11 cellular contexts compared by ENCODE assay signal in genomic region chr12:124321556-124322270, GRCh38. TPM values are rescaled to one million over a fixed set of nuclear protein-coding genes. Genes with fewer than 3 reads are reported as not detected.
DNase-seq lines count a peak whose midpoint lies in the region; ATAC-seq and TF ChIP-seq lines count a peak whose summit lies in the region.
"Had no signal": no experiment of that assay in that cellular context is flagged by ENCODE, and none has a peak within 500 bp of the region (broad histone marks: within the 10 kb centered on the region; RNA-seq: fewer than 3 reads in every experiment).

No MANE protein-coding gene starts in this region.

- no peak overlapping the region for H3K9ac ChIP-seq in PC-3 (ENCODE audit: low read length)

- peak; percentile 14 for ATAC-seq in GM21360 (IDR thresholded peaks at IDR 0.05; ENCODE audit: unreplicated experiment)
- ATAC-seq in PC-3, result peak; percentile 23
- peak; percentile 28 to 38 for ATAC-seq in right cardiac atrium
- no peak for ATAC-seq in HG03196 (IDR thresholded peaks at IDR 0.05; ENCODE audit: unreplicated experiment)
- ATAC-seq in HG03039 (IDR thresholded peaks at IDR 0.05; ENCODE audit: unreplicated experiment), result no peak

- H3K36me3 ChIP-seq in PC-3 (ENCODE audit: low read depth, low read length) (peaks cover 34% of the 10 kb centered on the region), tibial artery (peaks cover 29 to 39% (median 34%) of the 10 kb centered on the region in 3 donors)

- H3K27me3 ChIP-seq in PC-3 (ENCODE audit: low read length) (no peaks in the 10 kb centered on the region), right cardiac atrium (ENCODE audit: control insufficient read depth, insufficient read depth) (no peaks in the 10 kb centered on the region), tibial artery (no peaks in the 10 kb centered on the region)

- BruUV-seq in PC-3 (replicated peaks; lab: Mats Ljungman, UMichigan), result no TSS peak

- no peaks in the 10 kb centered on the region for H4K20me1 ChIP-seq in PC-3 (ENCODE audit: low read length)

- H3K9me2 ChIP-seq in PC-3 (replicated peaks; ENCODE audit: low read length), result no peaks in the 10 kb centered on the region

- 71% methylated on average over 7 of the region's 7 CpGs for WGBS in right cardiac atrium

- TF ChIP-seq CTCF in PC-3 (conservative IDR thresholded peaks at IDR 0.05; ENCODE audit: low read depth, low read length) (no peak), tibial artery (IDR thresholded peaks at IDR 0.05) (no peak)

- H3K9me3 ChIP-seq in PC-3 (ENCODE audit: low read length), result peaks cover 7% of the 10 kb centered on the region; the same call in 1 of the 2 replicates
- peaks cover 2% of the 10 kb centered on the region for H3K9me3 ChIP-seq in right cardiac atrium (ENCODE audit: control insufficient read depth, low read length)
- H3K9me3 ChIP-seq in tibial artery, result peaks cover 0 to 15% (median 13%) of the 10 kb centered on the region in 3 donors

- DNase-seq in AG20443 (ENCODE audit: low spot score), result peak; percentile 65
- DNase-seq in PC-3, result no peak
- peak in 1 of 3 donors; percentile 67 for DNase-seq in right cardiac atrium
- DNase-seq in tibial artery, result no peak
- DNase-seq in COLO829 (ENCODE audit: low spot score), result no peak

- H3F3A ChIP-seq in PC-3 (ENCODE audit: low read length, unreplicated experiment), result no peaks in the 10 kb centered on the region

- CTCF ChIA-PET in PC-3 (lab: Charles Lee), result interaction anchor here (0.7 kb wide), 1 partner anchor 286 kb away, joined by 4 read pairs; no protein-coding TSS in a partner anchor

- no peak overlapping the region for H3K4me2 ChIP-seq in PC-3 (ENCODE audit: low read length)

- POLR2A ChIA-PET in PC-3 (lab: Charles Lee; ENCODE audit: unreplicated experiment), result no interaction called here

- no peak overlapping the region for H3K27ac ChIP-seq in PC-3 (ENCODE audit: low read length)
- H3K27ac ChIP-seq in right cardiac atrium (ENCODE audit: low read length), result no peak overlapping the region
- peak overlapping the region in 1 of 2 donors; percentile 13 for H3K27ac ChIP-seq in tibial artery
- H3K27ac ChIP-seq: C4-2B, coronary artery, SK-N-MC had no signal

- H3K4me1 ChIP-seq in PC-3 (ENCODE audit: insufficient read depth, low read length) (no peaks in the 10 kb centered on the region), right cardiac atrium (ENCODE audit: control insufficient read depth, insufficient read depth, low read length) (no peaks in the 10 kb centered on the region), tibial artery (peaks cover 0 to 16% (median 11%) of the 10 kb centered on the region in 4 donors)

- no peak overlapping the region for H2AFZ ChIP-seq in PC-3 (ENCODE audit: low read length)

- intact Hi-C loops in PC-3 (cut with micrococcal nuclease) (loop anchor here (1.0 to 5.0 kb wide), 3 partner anchors 159 to 285 kb away; no protein-coding TSS in a partner anchor), right cardiac atrium (cut with DNase I) (loop anchor here (5.0 to 10.0 kb wide), 4 partner anchors 264 to 443 kb away; no protein-coding TSS in a partner anchor), tibial artery (cut with DNase I; ENCODE audit: low total_unique reads) (loop anchor here (2.0 kb wide), 1 partner anchor 287 kb away; no protein-coding TSS in a partner anchor)

- H3K79me2 ChIP-seq in PC-3 (ENCODE audit: low read length), result no peaks in the 10 kb centered on the region

- H3K4me3 ChIP-seq in PC-3 (ENCODE audit: low read length) (no peak overlapping the region), right cardiac atrium (ENCODE audit: low read length) (no peak overlapping the region), tibial artery (no peak overlapping the region)
- H3K4me3 ChIP-seq: coronary artery, SK-N-MC had no signal

RNA-seq across cellular contexts. Expression of gene RFLNA, which starts 26.8 kb away (rescaled TPM):
- total RNA-seq in PC-3 (2014; rRNA removed), result not detected in 2 replicates
- under 1 TPM; 0.22 to 0.82 (median 0.50) TPM for total RNA-seq in right cardiac atrium
- 0.61 TPM for polyA plus RNA-seq in right cardiac atrium

Comparison
In these comparisons a context has a peak if more than half of its experiments do, and no peak if none do; other contexts are left out.
1. ATAC-seq: peak in GM21360 (single experiment), PC-3 (single experiment) and right cardiac atrium (2 of 2); none in HG03196 (single experiment) and HG03039 (single experiment).